Comparison of ENCODE assay signal across 8 cellular contexts in the genomic region with DNA sequence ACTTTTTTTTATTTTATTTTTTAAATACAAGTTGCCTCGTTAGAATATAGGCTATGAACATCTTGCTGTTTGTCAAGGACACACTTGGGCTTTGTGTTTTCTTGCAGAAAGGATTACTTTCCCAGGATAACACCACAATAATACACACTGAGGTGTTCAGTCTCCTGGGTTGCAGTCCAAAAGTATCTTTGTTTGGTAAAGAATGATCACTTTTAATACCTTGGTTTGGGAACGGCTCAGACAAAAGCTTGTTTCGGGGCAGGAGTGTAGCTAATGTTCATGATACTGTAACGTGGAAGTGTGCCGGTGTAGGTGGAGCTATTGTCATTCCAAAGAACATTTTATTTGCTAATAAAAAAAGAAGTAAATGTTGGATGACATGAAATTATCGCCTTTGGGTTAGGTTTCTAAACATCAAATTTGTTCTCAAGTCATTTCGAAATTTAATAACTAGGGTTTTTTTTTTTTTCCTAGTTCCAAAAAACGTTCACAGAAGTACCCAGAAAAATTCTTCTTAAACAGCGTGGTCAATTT. TPM values are rescaled to one million over a fixed set of nuclear protein-coding genes. Genes with fewer than 3 reads are reported as not detected.
DNase-seq lines count a peak whose midpoint lies in the region; ATAC-seq, FAIRE-seq and TF ChIP-seq lines count a peak whose summit lies in the region.

No MANE protein-coding gene starts in this region.

- no peak for FAIRE-seq in GM12878 (lab: Jason Lieb, UNC)

- H3K4me3 ChIP-seq in heart left ventricle (peak overlapping the region; percentile 82 to 99 (median 96)), GM12878 (peak overlapping the region; percentile 98), vagina (peak overlapping the region; percentile 60 to 91)

- no peak for TF ChIP-seq RAD21 in GM12878 (IDR thresholded peaks at IDR 0.05; ENCODE audit: insufficient read depth, low read depth, low read length)

- RAD21 ChIA-PET in GM12878 (lab: Charles Lee; ENCODE audit: unreplicated experiment): interaction anchor here (0.9 to 2.5 kb wide), 7 partner anchors 8 to 115 kb away, joined by 3 to 12 read pairs (median 4); no protein-coding TSS in a partner anchor

- intact Hi-C loops in heart left ventricle (cut with DNase I) (loop anchor here in 6 of 10 donors (2.0 to 10.0 kb wide), 4 partner anchors 81 to 93 kb away; a partner anchor contains a TSS), Right ventricle myocardium superior (cut with DNase I) (no loop called here), GM12878 (cut with micrococcal nuclease; ENCODE audit: unreplicated experiment) (no loop called here), vagina (cut with DNase I) (loop anchor here (10.0 kb wide), 1 partner anchor 91 kb away; a partner anchor contains a TSS)

- peaks cover 4 to 67% (median 54%) of the 10 kb centered on the region in 12 donors for H3K4me1 ChIP-seq in heart left ventricle
- H3K4me1 ChIP-seq in GM12878 (ENCODE audit: control insufficient read depth, insufficient read depth, low read length): peaks cover 6% of the 10 kb centered on the region
- H3K4me1 ChIP-seq in vagina: peaks cover 71% of the 10 kb centered on the region

- H3K27me3 ChIP-seq in heart left ventricle (no peaks in the 10 kb centered on the region), GM12878 (replicated peaks in 1 of 2; ENCODE audit: control insufficient read depth in 2 of 2, insufficient read depth in 2 of 2, low read length in 1 of 2) (no peaks in the 10 kb centered on the region), vagina (no peaks in the 10 kb centered on the region)

- peak overlapping the region; percentile 77 for H3K4me2 ChIP-seq in GM12878 (ENCODE audit: control insufficient read depth, insufficient read depth)

- TSS peak; percentile 57 for BruUV-seq in GM12878 (replicated peaks; lab: Mats Ljungman, UMichigan)

- POLR2A ChIA-PET in GM12878 (lab: Charles Lee): interaction anchor here (0.5 to 1.5 kb wide), 5 partner anchors 8 to 113 kb away, joined by 3 to 5 read pairs (median 4); a partner anchor contains a TSS

- ATAC-seq in heart left ventricle (no peak), Right ventricle myocardium superior (ENCODE audit: poor library complexity) (no peak), GM12878 (no peak), HG02970 (IDR thresholded peaks at IDR 0.05; ENCODE audit: low FRiP score, unreplicated experiment) (no peak)

- TF ChIP-seq CTCF in heart left ventricle (IDR thresholded peaks at IDR 0.05): no peak
- no peak for TF ChIP-seq CTCF in GM12878 (IDR thresholded peaks at IDR 0.05 in 2 of 3, conservative IDR thresholded peaks at IDR 0.05 in 1 of 3; ENCODE audit: control insufficient read depth in 2 of 3, extremely low read depth in 1 of 3, insufficient read depth in 1 of 3, low read depth in 3 of 3, low read length in 3 of 3)
- TF ChIP-seq CTCF in vagina (IDR thresholded peaks at IDR 0.05): no peak

- no peak for TF ChIP-seq EP300 in GM12878 (IDR thresholded peaks at IDR 0.05; ENCODE audit: borderline replicate concordance in 1 of 2, control insufficient read depth in 1 of 2, low read depth in 2 of 2, low read length in 2 of 2)

- H3K79me2 ChIP-seq in GM12878 (ENCODE audit: control insufficient read depth, insufficient read depth, low read length): peaks cover 70% of the 10 kb centered on the region

- no peaks in the 10 kb centered on the region; the same call in none of the 2 replicates for H4K20me1 ChIP-seq in GM12878 (ENCODE audit: control insufficient read depth, insufficient read depth)

- no peak overlapping the region for H2AFZ ChIP-seq in GM12878 (ENCODE audit: control insufficient read depth, low read depth, low read length)

- CTCF ChIA-PET in GM12878 (lab: Yijun Ruan, JAX): interaction anchor here (0.5 to 3.0 kb wide), 14 partner anchors 9 to 237 kb away, joined by 3 to 12 read pairs (median 3); no protein-coding TSS in a partner anchor

- WGBS in heart left ventricle, 4 donors: 13 to 18% (median 16%) methylated on average over 9 of the region's 9 CpGs
- 5% methylated on average over 9 of the region's 9 CpGs for WGBS in GM12878 (ENCODE audit: insufficient coverage, insufficient replicate concordance, low lambda C conversion rate, missing lambda C conversion rate)

- peak overlapping the region in 9 of 12 donors; percentile 90 to 98 (median 96) for H3K27ac ChIP-seq in heart left ventricle
- peak overlapping the region; percentile 80 for H3K27ac ChIP-seq in GM12878 (ENCODE audit: control insufficient read depth, insufficient read depth)
- H3K27ac ChIP-seq in vagina: peak overlapping the region; percentile 96

- SMC1A ChIA-PET in GM12878 (lab: Charles Lee; ENCODE audit: uncharacterized antibody, unreplicated experiment): interaction anchor here (0.7 to 6.3 kb wide), 6 partner anchors 9 to 206 kb away, joined by 3 to 30 read pairs (median 6); no protein-coding TSS in a partner anchor

- DNase-seq in heart left ventricle (no peak), Right ventricle myocardium superior (no peak), GM12878 (ENCODE audit: low read depth, low spot score) (no peak), lung microvascular endothelial cell (ENCODE audit: low read depth in 2 of 2) (peak; percentile 19 to 43), vagina (ENCODE audit: extremely low spot score in 2 of 2) (no peak), NCI-H1417 treated with DMSO at 0.1 percent for 48 hours (lab: John Stamatoyannopoulos, UW) (no peak), glomerular visceral epithelial cell (ENCODE audit: extremely low spot score) (no peak)

- TF ChIP-seq POLR2A in heart left ventricle (IDR thresholded peaks at IDR 0.05) (no peak), GM12878 (IDR thresholded peaks at IDR 0.05; ENCODE audit: low read depth, low read length) (no peak), vagina (IDR thresholded peaks at IDR 0.05) (no peak)

- in situ Hi-C loops in GM12878 (cut with MboI): loop anchor here (10.0 kb wide), 1 partner anchor 91 kb away; a partner anchor contains a TSS

- H3K9me3 ChIP-seq in heart left ventricle: no peaks in the 10 kb centered on the region
- H3K9me3 ChIP-seq in GM12878 (replicated peaks; ENCODE audit: control insufficient read depth, insufficient read depth, low read length): no peaks in the 10 kb centered on the region
- no peaks in the 10 kb centered on the region for H3K9me3 ChIP-seq in vagina

- peak overlapping the region; percentile 66 for H3K9ac ChIP-seq in GM12878 (ENCODE audit: control insufficient read depth, insufficient read depth, low read length)

- peaks cover 0 to 42% (median 18%) of the 10 kb centered on the region in 9 donors for H3K36me3 ChIP-seq in heart left ventricle
- peaks cover 0 to 13% of the 10 kb centered on the region in 2 experiments; a peak in 2 of 4 replicates for H3K36me3 ChIP-seq in GM12878 (ENCODE audit: control insufficient read depth in 2 of 2, insufficient read depth in 2 of 2, low read length in 1 of 2)
- peaks cover 0 to 8% of the 10 kb centered on the region in 2 donors for H3K36me3 ChIP-seq in vagina

TF ChIP-seq in GM12878, 131 proteins besides CTCF, POLR2A, EP300 and RAD21 (continues in another document):
- TF ChIP-seq CREM (IDR thresholded peaks at IDR 0.05; ENCODE audit: low read depth) (no peak), SIX5 (IDR thresholded peaks at IDR 0.05; ENCODE audit: low read depth, low read length, severe bottlenecking) (no peak), JUND (IDR thresholded peaks at IDR 0.05; ENCODE audit: low read depth, low read length) (no peak)

RNA-seq across cellular contexts. Expression of a gene that starts 1.2 kb away (rescaled TPM):
- total RNA-seq in heart left ventricle (100 to 1,000 TPM; 166 to 216 (median 196) TPM), Right ventricle myocardium superior (166 TPM), GM12878 (2014; rRNA removed) (255 and 283 TPM in 2 replicates), GM12878 (2014; rRNA removed; fragmentation: Illumina TruSeq; extraction: Trizol) (241 and 253 TPM in 2 replicates), GM12878 (2021) (320 and 334 TPM in 2 replicates), lung microvascular endothelial cell (267 and 400 TPM in 2 replicates), vagina (139 TPM)
- polyA plus RNA-seq in heart left ventricle (100 to 1,000 TPM in 1 of 2 donors, 10 to 100 TPM in 1; 89.0 to 255 TPM), GM12878 (2011; rRNA removed) (402 and 443 TPM in 2 replicates), GM12878 (2014; fragmentation: Illumina TruSeq; extraction: Trizol) (162 and 253 TPM in 2 replicates), GM12878 (2014; fragmentation: Nextera tagmentation; extraction: Ambion mirVana) (10 to 100 TPM in 1 of 2 experiments, 1 to 10 TPM in 1; 9.9 to 23.8 TPM), GM12878 (2014; rRNA removed) (330 and 336 TPM in 2 replicates), GM12878 (2016; fragmentation: Nextera tagmentation; extraction: Ambion mirVana) (100 to 1,000 TPM; 262 to 286 TPM)
- 153 and 162 TPM in 2 replicates for total RNA-seq in GM12878 (2013; cell fraction: nucleolus; rRNA removed)
- polyA plus RNA-seq in GM12878 (2011; ENCODE audit: low read depth): 149 TPM
- 430 and 438 TPM in 2 replicates for polyA plus RNA-seq in GM12878 (2011; cell fraction: cytosol; rRNA removed)
- polyA plus RNA-seq in GM12878 (2011; cell fraction: nucleus; rRNA removed): 255 and 292 TPM in 2 replicates
- polyA plus RNA-seq in GM12878 (2012): 267 and 268 TPM in 2 replicates
- 256 and 304 TPM in 2 replicates for polyA minus RNA-seq in GM12878 (2011; rRNA and poly(A)+ RNA removed)
- 121 and 139 TPM in 2 replicates for polyA minus RNA-seq in GM12878 (2011; cell fraction: cytosol; rRNA and poly(A)+ RNA removed)
- 67.6 and 79.7 TPM in 2 replicates for polyA minus RNA-seq in GM12878 (2011; cell fraction: nucleus; rRNA and poly(A)+ RNA removed)

RNA-seq across cellular contexts. Expression of a gene that starts 34.5 kb away (rescaled TPM):
- total RNA-seq in heart left ventricle: 10 to 100 TPM in 1 of 9 donors, 1 to 10 TPM in 8; 1.0 to 20.8 (median 1.5) TPM
- polyA plus RNA-seq in heart left ventricle: 1 to 10 TPM; 1.7 to 2.9 TPM
- 2.2 TPM for total RNA-seq in Right ventricle myocardium superior
- total RNA-seq in GM12878 (2013; cell fraction: nucleolus; rRNA removed): 220 and 226 TPM in 2 replicates
- 205 and 218 TPM in 2 replicates for total RNA-seq in GM12878 (2014; rRNA removed)
- total RNA-seq in GM12878 (2014; rRNA removed; fragmentation: Illumina TruSeq; extraction: Trizol): 162 and 166 TPM in 2 replicates
- total RNA-seq in GM12878 (2021): 217 TPM in 2 replicates
- polyA plus RNA-seq in GM12878 (2011; ENCODE audit: low read depth): 90.0 TPM
- polyA plus RNA-seq in GM12878 (2011; rRNA removed): 124 and 153 TPM in 2 replicates
- polyA plus RNA-seq in GM12878 (2011; cell fraction: cytosol; rRNA removed): 144 and 171 TPM in 2 replicates
- polyA plus RNA-seq in GM12878 (2011; cell fraction: nucleus; rRNA removed): 154 and 158 TPM in 2 replicates
- polyA plus RNA-seq in GM12878 (2012): 148 and 154 TPM in 2 replicates
- 104 and 177 TPM in 2 replicates for polyA plus RNA-seq in GM12878 (2014; fragmentation: Illumina TruSeq; extraction: Trizol)
- 10 to 100 TPM; 33.4 to 48.7 TPM for polyA plus RNA-seq in GM12878 (2014; fragmentation: Nextera tagmentation; extraction: Ambion mirVana)
- polyA plus RNA-seq in GM12878 (2014; rRNA removed): 242 and 276 TPM in 2 replicates
- polyA plus RNA-seq in GM12878 (2016; fragmentation: Nextera tagmentation; extraction: Ambion mirVana): 100 to 1,000 TPM; 195 to 218 TPM
- 76.4 and 144 TPM in 2 replicates for polyA minus RNA-seq in GM12878 (2011; rRNA and poly(A)+ RNA removed)
- 40.3 and 41.0 TPM in 2 replicates for polyA minus RNA-seq in GM12878 (2011; cell fraction: cytosol; rRNA and poly(A)+ RNA removed)
- 59.7 and 105 TPM in 2 replicates for polyA minus RNA-seq in GM12878 (2011; cell fraction: nucleus; rRNA and poly(A)+ RNA removed)
- total RNA-seq in lung microvascular endothelial cell: 1.3 and 3.0 TPM in 2 replicates
- 4.2 TPM for total RNA-seq in vagina

Comparison
In these comparisons a context has a peak if more than half of its experiments do, and no peak if none do; other contexts are left out.
1. intact Hi-C loops: an anchor here in heart left ventricle (2.0 to 10.0 kb wide) and vagina (10.0 kb wide); none called in Right ventricle myocardium superior and GM12878.
2. DNase-seq: peak in lung microvascular endothelial cell (2 of 2); none in heart left ventricle (0 of 5), Right ventricle myocardium superior (single experiment), GM12878 (single experiment), vagina (0 of 2), NCI-H1417 treated with DMSO at 0.1 percent for 48 hours (single experiment) and glomerular visceral epithelial cell (single experiment).
3. RNA of a gene that starts 34.5 kb away (total RNA-seq): 162 to 226 TPM in GM12878; 4.2 TPM in vagina (single experiment), 1.3 to 3.0 TPM in lung microvascular endothelial cell, 2.2 TPM in Right ventricle myocardium superior (single experiment) and 1.0 to 20.8 TPM in heart left ventricle; every median in the first group is over 4 times any median in the second.
4. Peak in every context shown above with its lines, with median percentiles within 50 percentile points of each other: H3K27ac ChIP-seq and H3K4me3 ChIP-seq.